Comparison of ENCODE assay signal across 16 cellular contexts in the genomic region with DNA sequence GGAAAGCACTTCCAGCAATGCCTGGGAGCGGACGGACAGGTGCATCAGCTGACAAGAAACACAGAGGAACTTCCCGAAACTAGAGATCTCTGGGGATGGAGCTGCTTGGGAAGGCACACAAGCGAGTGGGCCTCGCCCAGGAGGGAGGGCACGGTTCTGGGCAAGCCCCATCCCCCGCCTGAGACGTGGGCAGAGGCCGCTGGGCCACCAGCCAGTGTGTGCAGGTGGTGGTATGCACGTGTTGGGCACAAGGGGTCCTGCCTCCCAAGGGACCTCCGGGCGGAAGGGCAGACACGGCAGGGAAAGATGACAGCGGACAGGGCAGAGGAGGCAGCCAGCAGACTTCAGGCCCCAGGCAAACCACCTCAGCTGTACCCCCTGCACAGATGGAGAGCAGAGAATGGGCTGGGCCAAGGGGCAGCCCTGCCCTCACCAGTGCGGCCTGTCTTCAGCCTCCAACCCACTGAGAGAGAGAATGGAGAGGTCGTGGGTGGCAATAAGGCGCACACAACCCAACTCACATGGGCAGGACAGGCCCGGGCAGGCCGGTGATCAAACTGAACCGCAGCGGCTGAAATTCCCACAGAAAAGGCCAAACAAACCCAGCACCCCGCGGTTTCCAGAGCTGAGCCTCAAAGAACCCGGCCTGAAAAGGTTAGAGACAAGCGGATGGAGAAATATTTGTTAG. TPM values are rescaled to one million over a fixed set of nuclear protein-coding genes. Genes with fewer than 3 reads are reported as not detected.
DNase-seq lines count a peak whose midpoint lies in the region; ATAC-seq and TF ChIP-seq lines count a peak whose summit lies in the region.
"Had no signal": no experiment of that assay in that cellular context is flagged by ENCODE, and none has a peak within 500 bp of the region (broad histone marks: within the 10 kb centered on the region; RNA-seq: fewer than 3 reads in every experiment).

No MANE protein-coding gene starts in this region.

- H3K4me1 Mint-ChIP-seq in activated naive CD8-positive, alpha-beta T cell treated with anti-CD3 and anti-CD28 coated beads for 36 hours, result no peaks in the 10 kb centered on the region
- H3K4me1 Mint-ChIP-seq: activated naive CD8-positive, alpha-beta T cell treated with anti-CD3 and anti-CD28 coated beads, Interleukin-2, amount 50 U/mL, for 24 hours; B cell had no signal

- peaks cover 8% of the 10 kb centered on the region for H3K36me3 Mint-ChIP-seq in activated naive CD8-positive, alpha-beta T cell treated with anti-CD3 and anti-CD28 coated beads for 36 hours

- no peak overlapping the region for H3K4me3 Mint-ChIP-seq in activated naive CD8-positive, alpha-beta T cell treated with anti-CD3 and anti-CD28 coated beads for 36 hours
- H3K4me3 Mint-ChIP-seq: activated naive CD8-positive, alpha-beta T cell treated with anti-CD3 and anti-CD28 coated beads, Interleukin-2, amount 50 U/mL, for 24 hours; activated T-cell treated with anti-CD3 and anti-CD28 coated beads, Interleukin-2, amount 50 U/mL, for 72 hours; B cell had no signal

- no peak overlapping the region for H3K4me3 ChIP-seq in breast epithelium
- H3K4me3 ChIP-seq in suprapubic skin, result no peak overlapping the region
- H3K4me3 ChIP-seq in left lung, result no peak overlapping the region

- in situ Hi-C loops in KBM-7 (cut with MboI; ENCODE audit: low pct_unique_long_range_greater_than_20kb, low sequenced_read_pairs), result no loop called here

- no peak overlapping the region for H3K27ac Mint-ChIP-seq in activated naive CD8-positive, alpha-beta T cell treated with anti-CD3 and anti-CD28 coated beads for 36 hours
- H3K27ac Mint-ChIP-seq: activated naive CD8-positive, alpha-beta T cell treated with anti-CD3 and anti-CD28 coated beads, Interleukin-2, amount 50 U/mL, for 24 hours; activated T-cell treated with anti-CD3 and anti-CD28 coated beads, Interleukin-2, amount 50 U/mL, for 72 hours; B cell had no signal

- ATAC-seq in left lung, result no peak
- ATAC-seq: activated naive CD8-positive, alpha-beta T cell treated with anti-CD3 and anti-CD28 coated beads, Interleukin-2, amount 50 U/mL, for 24 hours; activated T-cell treated with anti-CD3 and anti-CD28 coated beads, Interleukin-2, amount 50 U/mL, for 72 hours had no signal

- TF ChIP-seq EP300 in suprapubic skin (IDR thresholded peaks at IDR 0.05), result no peak

- H3K27me3 ChIP-seq in breast epithelium (no peaks in the 10 kb centered on the region), layer of hippocampus (ENCODE audit: control insufficient read depth, insufficient read depth, low read length) (no peaks in the 10 kb centered on the region), suprapubic skin (no peaks in the 10 kb centered on the region), left lung (no peaks in the 10 kb centered on the region)
- H3K27me3 ChIP-seq: neutrophil had no signal

- TF ChIP-seq POLR2A in breast epithelium (IDR thresholded peaks at IDR 0.05) (no peak), suprapubic skin (IDR thresholded peaks at IDR 0.05) (no peak)

- H3K36me3 ChIP-seq in breast epithelium (peaks cover 6% of the 10 kb centered on the region), suprapubic skin (peaks cover 21% of the 10 kb centered on the region), left lung (peaks cover 0 to 41% of the 10 kb centered on the region in 2 donors)

- H3K27me3 Mint-ChIP-seq in activated naive CD8-positive, alpha-beta T cell treated with anti-CD3 and anti-CD28 coated beads for 36 hours, result no peaks in the 10 kb centered on the region
- H3K27me3 Mint-ChIP-seq: activated naive CD8-positive, alpha-beta T cell treated with anti-CD3 and anti-CD28 coated beads, Interleukin-2, amount 50 U/mL, for 24 hours; B cell had no signal

- peak overlapping the region; percentile 29 to 41 for H3K27ac ChIP-seq in breast epithelium
- peak overlapping the region; percentile 55 for H3K27ac ChIP-seq in layer of hippocampus (ENCODE audit: low read depth, low read length)
- peak overlapping the region; percentile 25 for H3K27ac ChIP-seq in suprapubic skin
- no peak overlapping the region for H3K27ac ChIP-seq in left lung
- H3K27ac ChIP-seq: neutrophil had no signal

- H3K4me1 ChIP-seq in breast epithelium (no peaks in the 10 kb centered on the region), suprapubic skin (peaks cover 13% of the 10 kb centered on the region), left lung (no peaks in the 10 kb centered on the region)

- DNase-seq in HPDE6-E6E7 (ENCODE audit: extremely low spot score) (peak; percentile 50), breast epithelium (ENCODE audit: low spot score in 2 of 2) (peak in 1 of 2 donors; percentile 53), suprapubic skin (ENCODE audit: low spot score in 2 of 2) (no peak), left lung (no peak), KBM-7 (no peak)
- DNase-seq in stimulated activated CD4-positive, alpha-beta T cell treated with anti-CD3 and anti-CD28 coated beads, Interleukin-2, amount 100 ng/mL, for 48 hours, result no peak
- DNase-seq in activated naive CD8-positive, alpha-beta T cell treated with anti-CD3 and anti-CD28 coated beads for 36 hours, result no peak
- DNase-seq: activated CD4-positive, alpha-beta T cell treated with anti-CD3 and anti-CD28 coated beads, Interleukin-2, amount 50 U/mL, for 4 hours; activated naive CD8-positive, alpha-beta T cell treated with anti-CD3 and anti-CD28 coated beads, Interleukin-2, amount 50 U/mL, for 24 hours; activated T-cell treated with anti-CD3 and anti-CD28 coated beads, Interleukin-2, amount 50 U/mL, for 72 hours; dermis blood vessel endothelial cell; SIG-M5; T1000 had no signal

- no peaks in the 10 kb centered on the region for H3K9me3 ChIP-seq in breast epithelium
- H3K9me3 ChIP-seq in suprapubic skin, result no peaks in the 10 kb centered on the region
- no peaks in the 10 kb centered on the region for H3K9me3 ChIP-seq in left lung
- H3K9me3 ChIP-seq: neutrophil had no signal

- TF ChIP-seq CTCF in breast epithelium (IDR thresholded peaks at IDR 0.05) (no peak), suprapubic skin (IDR thresholded peaks at IDR 0.05) (no peak), left lung (IDR thresholded peaks at IDR 0.05) (no peak)

- 81% methylated on average over 22 of the region's 25 CpGs for WGBS in suprapubic skin

- intact Hi-C loops in breast epithelium (cut with DNase I; ENCODE audit: low total_unique reads) (no loop called here), left lung (cut with DNase I) (no loop called here)

- peaks cover 2% of the 10 kb centered on the region for H3K9me3 Mint-ChIP-seq in activated naive CD8-positive, alpha-beta T cell treated with anti-CD3 and anti-CD28 coated beads for 36 hours
- H3K9me3 Mint-ChIP-seq: activated T-cell treated with anti-CD3 and anti-CD28 coated beads, Interleukin-2, amount 50 U/mL, for 72 hours had no signal

RNA-seq across cellular contexts. Expression of a gene that starts 51.2 kb away (rescaled TPM):
- 10 to 100 TPM; 20.3 to 36.0 (median 32.8) TPM for total RNA-seq in breast epithelium
- 100 to 1,000 TPM in 1 of 4 donors, 10 to 100 TPM in 3; 51.4 to 107 (median 70.8) TPM for total RNA-seq in suprapubic skin
- total RNA-seq in left lung, result 10 to 100 TPM; 31.8 to 36.8 TPM
- total RNA-seq in activated naive CD8-positive, alpha-beta T cell treated with anti-CD3 and anti-CD28 coated beads for 36 hours, result 10 to 100 TPM; 19.1 to 20.2 TPM

Comparison
In these comparisons a context has a peak if more than half of its experiments do, and no peak if none do; other contexts are left out.
1. H3K27ac ChIP-seq: peak in breast epithelium (2 of 2), layer of hippocampus (single experiment) and suprapubic skin (single experiment); none in left lung (0 of 2).